Comparison of ENCODE assay signal across 1 cellular context in the genomic region with DNA sequence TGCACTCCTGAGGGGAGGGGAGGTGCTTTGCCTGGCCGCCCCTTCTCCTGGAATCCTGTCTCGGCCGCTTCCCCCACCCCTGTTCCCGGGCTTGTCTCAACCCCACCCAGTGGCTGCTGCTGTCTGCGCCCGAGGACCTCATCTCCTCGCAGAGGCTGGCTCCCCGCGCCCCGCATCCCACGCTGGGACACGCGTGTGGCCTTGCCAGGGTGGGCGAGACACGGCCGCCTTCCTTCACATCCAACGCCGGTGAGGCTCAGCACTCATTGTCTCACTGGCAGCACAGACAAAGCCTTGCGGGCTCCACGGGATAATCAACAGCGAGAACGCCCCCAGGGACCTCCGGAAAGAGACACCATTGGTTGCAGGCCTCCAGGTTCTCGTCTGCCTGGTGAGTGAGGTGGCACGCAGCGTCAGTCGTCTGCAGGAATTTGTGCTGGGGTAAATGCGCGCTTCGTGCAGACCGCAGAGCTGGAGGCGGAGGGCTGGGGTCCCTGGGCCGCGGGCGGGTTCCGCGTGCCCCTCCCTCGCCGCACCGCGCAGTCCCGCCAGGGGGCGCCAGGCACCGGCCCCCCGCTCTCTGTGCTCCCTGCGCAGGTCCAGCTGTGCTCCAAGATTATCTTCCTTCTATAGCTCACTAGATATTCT.
TF ChIP-seq lines count a peak whose summit lies in the region.

No MANE protein-coding gene starts in this region.

TF ChIP-seq in WTC11, 78 proteins besides CTCF, POLR2A, EP300 and RAD21 (continued from another document):
- TF ChIP-seq, protein P1, sequence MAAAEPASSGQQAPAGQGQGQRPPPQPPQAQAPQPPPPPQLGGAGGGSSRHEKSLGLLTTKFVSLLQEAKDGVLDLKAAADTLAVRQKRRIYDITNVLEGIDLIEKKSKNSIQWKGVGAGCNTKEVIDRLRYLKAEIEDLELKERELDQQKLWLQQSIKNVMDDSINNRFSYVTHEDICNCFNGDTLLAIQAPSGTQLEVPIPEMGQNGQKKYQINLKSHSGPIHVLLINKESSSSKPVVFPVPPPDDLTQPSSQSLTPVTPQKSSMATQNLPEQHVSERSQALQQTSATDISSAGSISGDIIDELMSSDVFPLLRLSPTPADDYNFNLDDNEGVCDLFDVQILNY (CRISPR knock-in tag; IDR thresholded peaks at IDR 0.05) = peak; percentile 59; the same call in 1 of the 2 replicates
- TF ChIP-seq, protein P2, sequence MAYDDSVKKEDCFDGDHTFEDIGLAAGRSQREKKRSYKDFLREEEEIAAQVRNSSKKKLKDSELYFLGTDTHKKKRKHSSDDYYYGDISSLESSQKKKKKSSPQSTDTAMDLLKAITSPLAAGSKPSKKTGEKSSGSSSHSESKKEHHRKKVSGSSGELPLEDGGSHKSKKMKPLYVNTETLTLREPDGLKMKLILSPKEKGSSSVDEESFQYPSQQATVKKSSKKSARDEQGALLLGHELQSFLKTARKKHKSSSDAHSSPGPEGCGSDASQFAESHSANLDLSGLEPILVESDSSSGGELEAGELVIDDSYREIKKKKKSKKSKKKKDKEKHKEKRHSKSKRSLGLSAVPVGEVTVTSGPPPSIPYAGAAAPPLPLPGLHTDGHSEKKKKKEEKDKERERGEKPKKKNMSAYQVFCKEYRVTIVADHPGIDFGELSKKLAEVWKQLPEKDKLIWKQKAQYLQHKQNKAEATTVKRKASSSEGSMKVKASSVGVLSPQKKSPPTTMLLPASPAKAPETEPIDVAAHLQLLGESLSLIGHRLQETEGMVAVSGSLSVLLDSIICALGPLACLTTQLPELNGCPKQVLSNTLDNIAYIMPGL (CRISPR knock-in tag; IDR thresholded peaks at IDR 0.05) = peak; percentile 88
- TF ChIP-seq, protein P3, sequence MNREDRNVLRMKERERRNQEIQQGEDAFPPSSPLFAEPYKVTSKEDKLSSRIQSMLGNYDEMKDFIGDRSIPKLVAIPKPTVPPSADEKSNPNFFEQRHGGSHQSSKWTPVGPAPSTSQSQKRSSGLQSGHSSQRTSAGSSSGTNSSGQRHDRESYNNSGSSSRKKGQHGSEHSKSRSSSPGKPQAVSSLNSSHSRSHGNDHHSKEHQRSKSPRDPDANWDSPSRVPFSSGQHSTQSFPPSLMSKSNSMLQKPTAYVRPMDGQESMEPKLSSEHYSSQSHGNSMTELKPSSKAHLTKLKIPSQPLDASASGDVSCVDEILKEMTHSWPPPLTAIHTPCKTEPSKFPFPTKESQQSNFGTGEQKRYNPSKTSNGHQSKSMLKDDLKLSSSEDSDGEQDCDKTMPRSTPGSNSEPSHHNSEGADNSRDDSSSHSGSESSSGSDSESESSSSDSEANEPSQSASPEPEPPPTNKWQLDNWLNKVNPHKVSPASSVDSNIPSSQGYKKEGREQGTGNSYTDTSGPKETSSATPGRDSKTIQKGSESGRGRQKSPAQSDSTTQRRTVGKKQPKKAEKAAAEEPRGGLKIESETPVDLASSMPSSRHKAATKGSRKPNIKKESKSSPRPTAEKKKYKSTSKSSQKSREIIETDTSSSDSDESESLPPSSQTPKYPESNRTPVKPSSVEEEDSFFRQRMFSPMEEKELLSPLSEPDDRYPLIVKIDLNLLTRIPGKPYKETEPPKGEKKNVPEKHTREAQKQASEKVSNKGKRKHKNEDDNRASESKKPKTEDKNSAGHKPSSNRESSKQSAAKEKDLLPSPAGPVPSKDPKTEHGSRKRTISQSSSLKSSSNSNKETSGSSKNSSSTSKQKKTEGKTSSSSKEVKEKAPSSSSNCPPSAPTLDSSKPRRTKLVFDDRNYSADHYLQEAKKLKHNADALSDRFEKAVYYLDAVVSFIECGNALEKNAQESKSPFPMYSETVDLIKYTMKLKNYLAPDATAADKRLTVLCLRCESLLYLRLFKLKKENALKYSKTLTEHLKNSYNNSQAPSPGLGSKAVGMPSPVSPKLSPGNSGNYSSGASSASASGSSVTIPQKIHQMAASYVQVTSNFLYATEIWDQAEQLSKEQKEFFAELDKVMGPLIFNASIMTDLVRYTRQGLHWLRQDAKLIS (CRISPR knock-in tag; IDR thresholded peaks at IDR 0.05; ENCODE audit: borderline replicate concordance) = 0 out of 2 replicates have a peak, but pooled peaks have one; percentile 56
- TF ChIP-seq, protein P4, sequence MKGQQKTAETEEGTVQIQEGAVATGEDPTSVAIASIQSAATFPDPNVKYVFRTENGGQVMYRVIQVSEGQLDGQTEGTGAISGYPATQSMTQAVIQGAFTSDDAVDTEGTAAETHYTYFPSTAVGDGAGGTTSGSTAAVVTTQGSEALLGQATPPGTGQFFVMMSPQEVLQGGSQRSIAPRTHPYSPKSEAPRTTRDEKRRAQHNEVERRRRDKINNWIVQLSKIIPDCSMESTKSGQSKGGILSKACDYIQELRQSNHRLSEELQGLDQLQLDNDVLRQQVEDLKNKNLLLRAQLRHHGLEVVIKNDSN (CRISPR knock-in tag; IDR thresholded peaks at IDR 0.05) = no peak
- TF ChIP-seq TEAD1 (CRISPR knock-in tag; IDR thresholded peaks at IDR 0.05) (peak; percentile 71), ELF4 (CRISPR knock-in tag; IDR thresholded peaks at IDR 0.05; ENCODE audit: low read depth) (peak; percentile 80; the same call in 1 of the 2 replicates), TP53 (CRISPR knock-in tag; IDR thresholded peaks at IDR 0.05) (peak; percentile 62; the same call in 1 of the 2 replicates), ETV6 (CRISPR knock-in tag; IDR thresholded peaks at IDR 0.05) (peak; percentile 57; the same call in 1 of the 2 replicates)
- TF ChIP-seq, protein P5, sequence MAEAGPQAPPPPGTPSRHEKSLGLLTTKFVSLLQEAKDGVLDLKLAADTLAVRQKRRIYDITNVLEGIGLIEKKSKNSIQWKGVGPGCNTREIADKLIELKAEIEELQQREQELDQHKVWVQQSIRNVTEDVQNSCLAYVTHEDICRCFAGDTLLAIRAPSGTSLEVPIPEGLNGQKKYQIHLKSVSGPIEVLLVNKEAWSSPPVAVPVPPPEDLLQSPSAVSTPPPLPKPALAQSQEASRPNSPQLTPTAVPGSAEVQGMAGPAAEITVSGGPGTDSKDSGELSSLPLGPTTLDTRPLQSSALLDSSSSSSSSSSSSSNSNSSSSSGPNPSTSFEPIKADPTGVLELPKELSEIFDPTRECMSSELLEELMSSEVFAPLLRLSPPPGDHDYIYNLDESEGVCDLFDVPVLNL (CRISPR knock-in tag; IDR thresholded peaks at IDR 0.05; ENCODE audit: borderline replicate concordance, low read depth) = no peak
